ENCODE assay signal across 8 cellular contexts in the genomic region with DNA sequence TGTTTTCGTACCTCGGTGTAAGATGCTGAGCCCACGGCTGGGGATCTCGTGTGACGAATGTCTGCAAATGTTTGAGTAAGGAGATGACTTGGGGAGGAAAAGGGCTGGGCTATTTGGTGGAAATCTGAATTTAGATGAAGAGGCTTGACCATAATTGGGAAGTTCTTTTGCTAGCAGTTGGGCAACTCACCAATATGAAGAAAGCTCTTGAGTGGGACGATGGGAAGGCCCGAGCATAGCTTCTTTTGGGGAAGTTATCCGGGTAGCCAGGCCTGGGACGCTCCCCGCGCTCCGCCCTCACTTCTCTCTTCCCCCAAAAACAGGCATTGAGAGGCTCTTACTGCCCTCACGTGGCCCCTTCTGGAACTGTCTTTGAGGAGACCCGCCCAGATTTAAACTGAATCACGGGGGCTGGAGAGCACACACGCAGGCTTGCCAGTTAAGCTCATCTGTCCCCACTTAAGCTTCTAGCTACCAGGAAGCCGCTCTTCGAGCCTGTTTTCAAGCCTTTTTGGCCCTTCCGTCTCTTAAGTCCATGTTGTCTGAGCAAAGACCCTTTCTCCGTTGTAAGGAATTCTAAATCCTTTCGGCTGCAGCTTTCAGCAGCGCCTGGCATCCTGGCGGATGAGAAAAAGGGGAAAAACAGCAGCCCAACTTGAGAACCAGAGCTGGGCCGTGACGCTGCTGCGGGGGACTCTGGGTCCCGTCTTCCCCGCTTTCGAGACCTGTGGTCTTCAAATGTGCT.
DNase-seq lines count a peak whose midpoint lies in the region; ATAC-seq and TF ChIP-seq lines count a peak whose summit lies in the region.

No MANE protein-coding gene starts in this region.

- H3K27ac ChIP-seq in foreskin keratinocyte (peak overlapping the region; percentile 92), neural progenitor cell (peak overlapping the region; percentile 3), stomach smooth muscle (ENCODE audit: low read length) (peak overlapping the region; percentile 87)

- H3K27me3 Mint-ChIP-seq in neural progenitor cell (ENCODE audit: insufficient read depth, low read depth): no peaks in the 10 kb centered on the region

- H3K4me2 ChIP-seq in neural progenitor cell: peak overlapping the region; percentile 65

- H3K9ac ChIP-seq in neural progenitor cell: no peak overlapping the region
- peak overlapping the region; percentile 79 to 80 for H3K9ac ChIP-seq in stomach smooth muscle (ENCODE audit: low read length in 2 of 2)

- H3K36me3 Mint-ChIP-seq in neural progenitor cell: no peaks in the 10 kb centered on the region

- H3K4me1 Mint-ChIP-seq in neural progenitor cell: peaks cover 15% of the 10 kb centered on the region

- no peak overlapping the region for H3K27ac Mint-ChIP-seq in neural progenitor cell

- H3K4me3 Mint-ChIP-seq in neural progenitor cell: peak overlapping the region; percentile 44

- H3K36me3 ChIP-seq in neural progenitor cell: peaks cover under 1% of the 10 kb centered on the region
- peaks cover 14 to 17% of the 10 kb centered on the region in 2 donors for H3K36me3 ChIP-seq in stomach smooth muscle (ENCODE audit: control insufficient read depth in 2 of 2, insufficient read depth in 2 of 2, low read length in 2 of 2)

- H3K9me3 ChIP-seq in neural progenitor cell (ENCODE audit: low read depth) (no peaks in the 10 kb centered on the region), stomach smooth muscle (ENCODE audit: control insufficient read depth in 2 of 2, low read length in 2 of 2) (no peaks in the 10 kb centered on the region)

- peaks cover 17% of the 10 kb centered on the region for H3K4me1 ChIP-seq in foreskin keratinocyte
- H3K4me1 ChIP-seq in neural progenitor cell: peaks cover 6% of the 10 kb centered on the region
- peaks cover 11% of the 10 kb centered on the region for H3K4me1 ChIP-seq in stomach smooth muscle (ENCODE audit: control insufficient read depth, insufficient read depth, low read length)

- peak overlapping the region; percentile 21 for H3K4me3 ChIP-seq in neural progenitor cell
- peak overlapping the region; percentile 79 to 82 for H3K4me3 ChIP-seq in stomach smooth muscle (ENCODE audit: low read length in 2 of 2)

- no peaks in the 10 kb centered on the region for H3K79me2 ChIP-seq in neural progenitor cell (ENCODE audit: low read depth)

- H2AFZ ChIP-seq in neural progenitor cell (replicated peaks): peak overlapping the region; percentile 77

- no peaks in the 10 kb centered on the region for H3K27me3 ChIP-seq in foreskin keratinocyte
- no peaks in the 10 kb centered on the region for H3K27me3 ChIP-seq in neural progenitor cell
- no peaks in the 10 kb centered on the region for H3K27me3 ChIP-seq in stomach smooth muscle (ENCODE audit: control insufficient read depth in 1 of 2, insufficient read depth in 2 of 2, low read length in 2 of 2)

- H4K20me1 ChIP-seq in neural progenitor cell (ENCODE audit: low read depth): no peaks in the 10 kb centered on the region

- H3K9me3 Mint-ChIP-seq in neural progenitor cell: no peaks in the 10 kb centered on the region

- peak; percentile 94 for ATAC-seq in foreskin keratinocyte

- DNase-seq in GDM1 (lab: John Stamatoyannopoulos, UW) (peak; percentile 82), H4 (ENCODE audit: low spot score) (peak; percentile 83), LoVo (ENCODE audit: low spot score) (peak; percentile 80), SHP77 (lab: John Stamatoyannopoulos, UW) (peak; percentile 85 to 90), foreskin keratinocyte (peak; percentile 61 to 82), neural progenitor cell (ENCODE audit: low spot score) (peak; percentile 94)
- DNase-seq in activated gamma-delta T cell treated with anti-CD3 and anti-CD28 coated beads, Interleukin-2, amount 50 U/mL, for 16 hours (ENCODE audit: low read depth): peak; percentile 84

- peak; percentile 97 for TF ChIP-seq CTCF in foreskin keratinocyte (conservative IDR thresholded peaks at IDR 0.05)
- peak; percentile 90 for TF ChIP-seq CTCF in neural progenitor cell (IDR thresholded peaks at IDR 0.05)

- H3F3A ChIP-seq in neural progenitor cell (ENCODE audit: low read depth): peaks cover 8% of the 10 kb centered on the region

Comparison
In these comparisons a context has a peak if more than half of its experiments do, and no peak if none do; other contexts are left out.
1. Peak in every context shown above with its lines: DNase-seq, ATAC-seq, H3K4me3 ChIP-seq and H3K27ac ChIP-seq.
2. H3K27ac ChIP-seq: peak in every context shown above with its lines; median percentile 92 in foreskin keratinocyte; 87 in stomach smooth muscle; 3 in neural progenitor cell.